12 cellular contexts compared by ENCODE assay signal in genomic region chr12:112782250-112782649, GRCh38. TPM values are rescaled to one million over a fixed set of nuclear protein-coding genes. Genes with fewer than 3 reads are reported as not detected.
"Had no signal": no experiment of that assay in that cellular context is flagged by ENCODE, and none has a peak within 500 bp of the region (broad histone marks: within the 10 kb centered on the region; RNA-seq: fewer than 3 reads in every experiment).

No MANE protein-coding gene starts in this region.

- H3K36me3 ChIP-seq: HAP-1 had no signal

- ATAC-seq: GM23338, HCT116 had no signal

- H3K9me3 ChIP-seq: HAP-1 had no signal

- H3K9ac ChIP-seq: GM23248 had no signal

- H3K27ac ChIP-seq: GM23248 had no signal

- H3K4me1 ChIP-seq: HAP-1 had no signal

- FAIRE-seq: H1, H54 had no signal

- H3K4me2 ChIP-seq: GM23338 had no signal

- H2AFZ ChIP-seq: GM23248, GM23338 had no signal

- DNase-seq: GM23248, GOT3, H7, H9, HCEC 1CT, HFFc6 had no signal

- H3K4me3 ChIP-seq: GM23248, GM23338, HAP-1 had no signal

RNA-seq across cellular contexts. Expression of gene RPH3A, which starts 9.3 kb away (rescaled TPM):
- total RNA-seq: GM23248, H1, H4, H7, H9, HFFc6 had no signal
- polyA plus RNA-seq: GM23248, H1 had no signal
